ENCODE assay signal across 13 cellular contexts in the genomic region with DNA sequence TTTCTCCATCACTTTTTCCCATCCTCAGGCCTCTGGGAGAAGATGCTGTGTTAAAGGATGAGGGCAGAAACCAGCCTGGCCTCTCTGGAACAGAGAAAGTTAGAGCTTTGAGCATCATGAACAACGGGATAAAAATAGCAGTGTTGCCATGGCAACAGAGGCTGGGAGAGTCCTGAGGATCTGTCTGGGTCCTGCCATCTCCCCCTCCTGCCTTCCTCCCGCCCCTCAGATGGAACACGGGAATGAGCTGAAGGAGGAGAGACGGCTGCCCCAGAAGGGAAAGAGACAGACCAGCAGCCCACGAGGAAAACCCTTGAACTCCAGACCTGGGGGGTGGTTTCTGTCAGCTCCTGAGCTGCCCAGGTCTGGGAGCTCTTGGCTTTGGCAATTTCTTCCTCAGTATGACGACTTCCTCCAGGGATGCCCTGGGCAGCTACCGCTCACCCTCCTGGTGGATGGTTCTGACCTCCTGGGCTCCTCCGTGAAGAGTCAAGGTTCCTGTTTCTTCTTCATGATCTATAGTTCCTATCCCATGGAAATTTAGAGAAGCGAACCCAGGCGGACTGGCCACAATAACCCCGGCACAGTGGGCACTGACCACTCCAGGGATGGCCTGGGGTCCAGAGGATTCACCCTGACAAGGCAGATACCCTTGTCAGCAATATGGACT. TPM values are rescaled to one million over a fixed set of nuclear protein-coding genes. Genes with fewer than 3 reads are reported as not detected.
DNase-seq lines count a peak whose midpoint lies in the region; TF ChIP-seq lines count a peak whose summit lies in the region.
"Had no signal": no experiment of that assay in that cellular context is flagged by ENCODE, and none has a peak within 500 bp of the region (broad histone marks: within the 10 kb centered on the region; RNA-seq: fewer than 3 reads in every experiment).

No MANE protein-coding gene starts in this region.

- H3K4me2 ChIP-seq in OCI-LY3 (ENCODE audit: low read length) = peak overlapping the region; percentile 53

- no peaks in the 10 kb centered on the region for H3K79me2 ChIP-seq in OCI-LY3 (ENCODE audit: low read length)

- H3K27me3 ChIP-seq in OCI-LY3 (ENCODE audit: low read depth, low read length) = peaks cover 34% of the 10 kb centered on the region

- H3K9me3 ChIP-seq in OCI-LY3 (ENCODE audit: insufficient read depth, low read length) = no peaks in the 10 kb centered on the region

- H3K4me3 ChIP-seq in OCI-LY3 (ENCODE audit: low read length) = no peak overlapping the region

- no peaks in the 10 kb centered on the region for H4K20me1 ChIP-seq in OCI-LY3 (ENCODE audit: insufficient read depth, low read length)

- TF ChIP-seq CTCF in OCI-LY3 (IDR thresholded peaks at IDR 0.05; ENCODE audit: low read depth, low read length) (no peak), GM10266 (IDR thresholded peaks at IDR 0.05; ENCODE audit: control insufficient read depth, insufficient read depth, low read depth, missing control alignments) (no peak)

- H3K36me3 ChIP-seq in OCI-LY3 (replicated peaks; ENCODE audit: low read depth, low read length) = no peaks in the 10 kb centered on the region

- H3K27ac ChIP-seq in OCI-LY3 (ENCODE audit: low read length) (no peak overlapping the region), temporal lobe (ENCODE audit: low read depth, low read length) (peak overlapping the region; percentile 19)

- no peak overlapping the region for H2AFZ ChIP-seq in OCI-LY3 (ENCODE audit: low read depth, low read length)

- H3K9ac ChIP-seq in OCI-LY3 (ENCODE audit: low read length) = no peak overlapping the region

- peaks cover 33% of the 10 kb centered on the region for H3K4me1 ChIP-seq in OCI-LY3 (ENCODE audit: low read length)

- DNase-seq in NCI-H748 (lab: John Stamatoyannopoulos, UW; ENCODE audit: unreplicated experiment) = peak; percentile 64
- DNase-seq in NCI-H748 treated with DMSO at 0.1 percent for 48 hours (lab: John Stamatoyannopoulos, UW) = no peak
- DNase-seq in medulla oblongata (ENCODE audit: extremely low spot score) = peak; percentile 34
- DNase-seq in stimulated activated CD4-positive, alpha-beta T cell treated with anti-CD3 and anti-CD28 coated beads, Interleukin-1b, Interleukin-23, amount 100 ng/mL, for 48 hours = no peak
- no peak for DNase-seq in GM10266 (ENCODE audit: extremely low spot score)
- no peak for DNase-seq in NOMO-1 treated with DMSO at 0.1 percent for 48 hours (lab: John Stamatoyannopoulos, UW; ENCODE audit: unreplicated experiment)
- DNase-seq: activated CD4-positive, alpha-beta T cell treated with anti-CD3 and anti-CD28 coated beads, Interleukin-2, amount 50 U/mL, for 1 hour; NCI-H510A had no signal

RNA-seq across cellular contexts. Expression of a gene that starts 14.2 kb away (rescaled TPM):
- total RNA-seq in temporal lobe = 5.4 TPM
- total RNA-seq: activated T-helper 1 cell treated with anti-CD3 and anti-CD28 coated beads, Interleukin-12 subunit alpha, Interleukin-12 subunit beta, Interleukin-2, Interleukin-4 antibody, amounts not matched to agents 30 ng/mL and 10 ng/mL and 1 ng/mL, durations not matched to agents 14 hours and 24 hours and 36 hours; lower leg skin; skeletal muscle tissue had no signal

RNA-seq across cellular contexts. Expression of a gene that starts 19.8 kb away (rescaled TPM):
- total RNA-seq in temporal lobe = 1.5 TPM
- total RNA-seq: skeletal muscle tissue had no signal

Comparison
In these comparisons a context has a peak if more than half of its experiments do, and no peak if none do; other contexts are left out.
1. DNase-seq: peak in NCI-H748 (single experiment) and medulla oblongata (single experiment); none in NCI-H748 treated with DMSO at 0.1 percent for 48 hours (single experiment), stimulated activated CD4-positive, alpha-beta T cell treated with anti-CD3 and anti-CD28 coated beads, Interleukin-1b, Interleukin-23, amount 100 ng/mL, for 48 hours (single experiment), GM10266 (single experiment) and NOMO-1 treated with DMSO at 0.1 percent for 48 hours (single experiment).